Comparison of ENCODE assay signal across 13 cellular contexts in the genomic region with DNA sequence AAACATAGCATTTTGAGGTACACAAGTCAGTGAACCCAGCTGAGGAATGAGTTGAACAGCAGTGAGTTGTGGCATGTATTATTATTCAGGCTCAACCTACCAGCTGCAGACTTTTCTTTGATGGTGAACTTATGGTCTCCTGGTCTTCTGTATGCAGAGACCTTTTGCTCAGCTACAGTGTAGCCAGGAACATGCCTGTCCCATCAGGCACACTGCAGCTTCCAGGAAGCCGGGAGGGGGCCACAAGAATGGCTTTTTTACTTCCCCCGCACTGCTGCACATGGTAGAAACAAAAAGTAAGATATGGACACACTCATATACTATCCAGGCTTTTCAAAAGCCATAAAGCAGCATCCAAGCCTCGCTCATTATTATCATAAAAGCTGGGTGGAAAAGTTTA.
DNase-seq lines count a peak whose midpoint lies in the region; ATAC-seq, FAIRE-seq and TF ChIP-seq lines count a peak whose summit lies in the region.
"Had no signal": no experiment of that assay in that cellular context is flagged by ENCODE, and none has a peak within 500 bp of the region (broad histone marks: within the 10 kb centered on the region; RNA-seq: fewer than 3 reads in every experiment).

No MANE protein-coding gene starts in this region.

- no peaks in the 10 kb centered on the region for H3K79me2 ChIP-seq in hepatocyte

- H3K36me3 ChIP-seq in hepatocyte (replicated peaks; ENCODE audit: insufficient read depth, low read depth) (no peaks in the 10 kb centered on the region), small intestine (ENCODE audit: control insufficient read depth in 2 of 2, insufficient read depth in 2 of 2, low read length in 2 of 2) (no peaks in the 10 kb centered on the region)

- H3K27ac ChIP-seq in hepatocyte (peak overlapping the region; percentile 93), skin epidermis (peak overlapping the region in 20 of 21 experiments; percentile 16 to 94 (median 71)), small intestine (ENCODE audit: low read depth in 1 of 2, low read length in 1 of 2) (peak overlapping the region in 1 of 2 donors; percentile 89)

- POLR2A ChIA-PET in T-cell (lab: Charles Lee), result no interaction called here

- peaks cover 20 to 24% (median 22%) of the 10 kb centered on the region in 3 donors for H3K4me1 Mint-ChIP-seq in T-cell

- H3K9me3 Mint-ChIP-seq in T-cell, result no peaks in the 10 kb centered on the region
- H3K9me3 Mint-ChIP-seq: IgD-negative memory B cell had no signal

- H4K20me1 ChIP-seq in hepatocyte (ENCODE audit: insufficient read depth, poor library complexity, severe bottlenecking), result no peaks in the 10 kb centered on the region

- H3K9me3 ChIP-seq in hepatocyte (ENCODE audit: low read depth), result no peaks in the 10 kb centered on the region
- no peaks in the 10 kb centered on the region for H3K9me3 ChIP-seq in small intestine (ENCODE audit: control insufficient read depth, low read depth)

- CTCF ChIA-PET in T-cell (lab: Charles Lee), result no interaction called here

- WGBS in hepatocyte (ENCODE audit: low lambda C conversion rate, missing lambda C conversion rate), result 65% methylated on average over 3 of the region's 3 CpGs
- WGBS in small intestine, 3 donors, result 71 to 91% (median 90%) methylated on average over 3 of the region's 3 CpGs

- peak overlapping the region; percentile 65 for H3K4me2 ChIP-seq in hepatocyte

- peaks cover 47% of the 10 kb centered on the region for H3K4me1 ChIP-seq in hepatocyte (ENCODE audit: insufficient read depth)
- peaks cover 0 to 16% of the 10 kb centered on the region in 2 donors for H3K4me1 ChIP-seq in small intestine (ENCODE audit: control insufficient read depth in 2 of 2, insufficient read depth in 1 of 2, low read depth in 1 of 2, low read length in 1 of 2)

- H3K27me3 ChIP-seq in hepatocyte (no peaks in the 10 kb centered on the region), small intestine (ENCODE audit: control insufficient read depth in 2 of 2, insufficient read depth in 2 of 2, low read length in 2 of 2) (no peaks in the 10 kb centered on the region)

- H3K4me3 ChIP-seq in hepatocyte, result no peak overlapping the region
- no peak overlapping the region for H3K4me3 ChIP-seq in skin epidermis
- no peak overlapping the region for H3K4me3 ChIP-seq in small intestine (ENCODE audit: low read depth in 1 of 2, low read length in 2 of 2)

- no peaks in the 10 kb centered on the region for H3K9me2 ChIP-seq in hepatocyte (replicated peaks; ENCODE audit: insufficient read depth)

- H3K27me3 Mint-ChIP-seq in T-cell, result no peaks in the 10 kb centered on the region

- no peak overlapping the region for H2AFZ ChIP-seq in hepatocyte

- no peak for FAIRE-seq in small intestine (lab: Jason Lieb, UNC)
- FAIRE-seq: bronchial epithelial cell, TTC549 had no signal

- no peak for ATAC-seq in T-cell (replicated peaks in 1 of 4)

- TF ChIP-seq CTCF in hepatocyte (IDR thresholded peaks at IDR 0.05; ENCODE audit: poor library complexity), result no peak

- peak overlapping the region in 2 of 3 donors; percentile 48 to 63 for H3K4me3 Mint-ChIP-seq in T-cell

- peak overlapping the region; percentile 19 to 77 for H3K27ac Mint-ChIP-seq in T-cell
- H3K27ac Mint-ChIP-seq: IgD-negative memory B cell had no signal

- H3K36me3 Mint-ChIP-seq in T-cell, result no peaks in the 10 kb centered on the region

- peak; percentile 9 for DNase-seq in EL
- no peak for DNase-seq in T-cell
- DNase-seq in hepatocyte (ENCODE audit: low spot score), result no peak
- DNase-seq in small intestine, result no peak
- no peak for DNase-seq in HuH-7 (ENCODE audit: low spot score)
- no peak for DNase-seq in NCI-H345 (lab: John Stamatoyannopoulos, UW)
- DNase-seq: GF-D8, NCI-H510A treated with DMSO at 0.1 percent for 48 hours, occipital lobe had no signal
